Comparison of ENCODE assay signal across 10 cellular contexts in the genomic region with DNA sequence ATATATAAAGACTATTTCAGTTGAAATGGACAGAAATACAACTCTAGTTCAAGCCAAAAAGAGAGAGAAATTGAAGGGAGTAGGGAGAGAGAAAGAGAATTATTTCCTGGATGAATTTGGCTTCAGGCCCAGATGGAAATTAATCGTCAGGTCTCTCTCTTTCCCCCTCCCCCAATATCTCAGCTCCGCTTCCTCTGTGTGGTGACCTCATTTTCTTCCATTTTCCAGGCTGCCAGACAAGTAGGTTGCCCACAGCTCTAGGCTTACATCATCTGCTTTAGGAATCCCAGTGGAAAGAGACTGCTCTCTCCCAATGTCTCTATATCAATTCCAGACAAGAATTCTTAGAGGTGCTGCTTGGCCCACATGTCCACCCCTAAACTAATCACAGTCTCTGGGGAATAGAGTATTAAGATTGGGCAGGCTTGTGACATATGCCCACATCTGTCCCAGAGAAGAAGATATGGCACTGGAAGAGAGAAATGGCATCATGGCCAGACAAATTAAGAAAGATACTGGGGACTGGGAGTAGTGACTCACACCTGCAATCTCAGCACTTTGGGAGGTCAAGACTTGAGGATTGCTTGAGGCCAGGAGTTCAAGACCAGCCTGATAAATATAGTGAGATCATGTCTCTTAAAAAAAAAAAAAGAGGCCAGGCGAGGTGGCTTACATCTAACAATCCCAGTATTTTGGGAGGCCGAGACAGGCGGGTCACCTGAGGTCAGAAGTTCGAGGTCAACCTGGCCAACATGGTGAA. TPM values are rescaled to one million over a fixed set of nuclear protein-coding genes. Genes with fewer than 3 reads are reported as not detected.
DNase-seq lines count a peak whose midpoint lies in the region; ATAC-seq and TF ChIP-seq lines count a peak whose summit lies in the region.
"Had no signal": no experiment of that assay in that cellular context is flagged by ENCODE, and none has a peak within 500 bp of the region (broad histone marks: within the 10 kb centered on the region; RNA-seq: fewer than 3 reads in every experiment).

No MANE protein-coding gene starts in this region.

- no peaks in the 10 kb centered on the region for H3K9me3 ChIP-seq in Peyer's patch
- H3K9me3 ChIP-seq: ovary had no signal

- no peak for TF ChIP-seq POLR2A in Peyer's patch (IDR thresholded peaks at IDR 0.05)

- CTCF ChIA-PET in HEK293T (lab: Yijun Ruan, JAX): no interaction called here

- H3K36me3 ChIP-seq in Peyer's patch: no peaks in the 10 kb centered on the region
- H3K36me3 ChIP-seq: ovary had no signal

- DNase-seq in HEK293T (ENCODE audit: extremely low spot score) (peak; percentile 48), NCI-H510A treated with DMSO at 0.1 percent for 48 hours (lab: John Stamatoyannopoulos, UW) (peak; percentile 47), dermis blood vessel endothelial cell (peak; percentile 70), retinal pigment epithelial cell (ENCODE audit: low read depth) (peak; percentile 20), Peyer's patch (no peak)
- no peak for DNase-seq in activated naive CD4-positive, alpha-beta T cell (lab: John Stamatoyannopoulos, UW)
- DNase-seq: foreskin melanocyte; ovary; stimulated activated naive CD4-positive, alpha-beta T cell had no signal

- POLR2A ChIA-PET in HEK293T (lab: Yijun Ruan, JAX): no interaction called here

- no peak overlapping the region for H3K27ac ChIP-seq in Peyer's patch
- H3K27ac ChIP-seq: ovary had no signal

- no peaks in the 10 kb centered on the region for H3K27me3 ChIP-seq in Peyer's patch
- H3K27me3 ChIP-seq: ovary had no signal

- H3K4me3 ChIP-seq in retinal pigment epithelial cell (ENCODE audit: low read length) (no peak overlapping the region), Peyer's patch (no peak overlapping the region)
- H3K4me3 ChIP-seq: ovary had no signal

- no peaks in the 10 kb centered on the region for H3K4me1 ChIP-seq in Peyer's patch

- no peak for ATAC-seq in GM19395 (IDR thresholded peaks at IDR 0.05; ENCODE audit: unreplicated experiment)

- TF ChIP-seq CTCF in retinal pigment epithelial cell (conservative IDR thresholded peaks at IDR 0.05; ENCODE audit: low read depth, low read length) (no peak), Peyer's patch (IDR thresholded peaks at IDR 0.05) (no peak)

TF ChIP-seq in HEK293T, 16 proteins besides CTCF, POLR2A, EP300 and RAD21:
- TF ChIP-seq ELF4 (IDR thresholded peaks at IDR 0.05) (no peak), HDGF (IDR thresholded peaks at IDR 0.05; ENCODE audit: borderline replicate concordance) (no peak), ZNF384 (IDR thresholded peaks at IDR 0.05) (no peak), FOXM1 (IDR thresholded peaks at IDR 0.05; ENCODE audit: borderline replicate concordance) (no peak), FOXA1 (IDR thresholded peaks at IDR 0.05) (no peak), LEF1 (IDR thresholded peaks at IDR 0.05; ENCODE audit: borderline replicate concordance) (no peak), L3MBTL2 (conservative IDR thresholded peaks at IDR 0.05) (no peak), TARDBP (IDR thresholded peaks at IDR 0.05) (no peak), SUZ12 (IDR thresholded peaks at IDR 0.05) (no peak), CTBP1 (IDR thresholded peaks at IDR 0.05; ENCODE audit: borderline replicate concordance) (no peak), SP1 (IDR thresholded peaks at IDR 0.05) (no peak)
- TF ChIP-seq, protein P1, sequence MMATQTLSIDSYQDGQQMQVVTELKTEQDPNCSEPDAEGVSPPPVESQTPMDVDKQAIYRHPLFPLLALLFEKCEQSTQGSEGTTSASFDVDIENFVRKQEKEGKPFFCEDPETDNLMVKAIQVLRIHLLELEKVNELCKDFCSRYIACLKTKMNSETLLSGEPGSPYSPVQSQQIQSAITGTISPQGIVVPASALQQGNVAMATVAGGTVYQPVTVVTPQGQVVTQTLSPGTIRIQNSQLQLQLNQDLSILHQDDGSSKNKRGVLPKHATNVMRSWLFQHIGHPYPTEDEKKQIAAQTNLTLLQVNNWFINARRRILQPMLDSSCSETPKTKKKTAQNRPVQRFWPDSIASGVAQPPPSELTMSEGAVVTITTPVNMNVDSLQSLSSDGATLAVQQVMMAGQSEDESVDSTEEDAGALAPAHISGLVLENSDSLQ (IDR thresholded peaks at IDR 0.05): no peak

RNA-seq across cellular contexts. Expression of a gene that starts 37.2 kb away (rescaled TPM):
- total RNA-seq in dermis blood vessel endothelial cell: 11.2 and 15.3 TPM in 2 replicates
- total RNA-seq in Peyer's patch: 10 to 100 TPM in 1 of 4 donors, 1 to 10 TPM in 3; 8.8 to 55.3 (median 10.0) TPM

Comparison
In these comparisons a context has a peak if more than half of its experiments do, and no peak if none do; other contexts are left out.
1. DNase-seq: peak in HEK293T (single experiment), NCI-H510A treated with DMSO at 0.1 percent for 48 hours (single experiment), dermis blood vessel endothelial cell (single experiment) and retinal pigment epithelial cell (single experiment); none in activated naive CD4-positive, alpha-beta T cell (0 of 4) and Peyer's patch (0 of 3).